ENCODE assay signal across 1 cellular context in genomic region chr7:1842321-1843221, GRCh38.
A peak's percentile ranks its signal among the peaks of the same experiment; 100 is the strongest.
TF ChIP-seq lines count a peak whose summit lies in the region.

No MANE protein-coding gene starts in this region.

TF ChIP-seq in HepG2, 621 proteins besides CTCF, POLR2A, EP300 and RAD21 (continued from another document and continues in another):
- no peak for TF ChIP-seq AFF4 (CRISPR knock-in tag; IDR thresholded peaks at IDR 0.05)
- no peak for TF ChIP-seq ZNF235 (CRISPR knock-in tag; IDR thresholded peaks at IDR 0.05; ENCODE audit: borderline replicate concordance)
- TF ChIP-seq CENPX (CRISPR knock-in tag; IDR thresholded peaks at IDR 0.05) = no peak
- no peak for TF ChIP-seq KLF16 (CRISPR knock-in tag; IDR thresholded peaks at IDR 0.05)
- TF ChIP-seq THAP8 (CRISPR knock-in tag; IDR thresholded peaks at IDR 0.05; ENCODE audit: borderline replicate concordance) = no peak
- no peak for TF ChIP-seq NFIB (CRISPR knock-in tag; IDR thresholded peaks at IDR 0.05; ENCODE audit: borderline replicate concordance)
- TF ChIP-seq ZNF274 (CRISPR knock-in tag; IDR thresholded peaks at IDR 0.05) = 0 out of 2 replicates have a peak, but pooled peaks have one; percentile 29
- TF ChIP-seq SIN3A (IDR thresholded peaks at IDR 0.05; ENCODE audit: borderline replicate concordance, low read depth, low read length) = no peak
- TF ChIP-seq ZKSCAN1 (IDR thresholded peaks at IDR 0.05; ENCODE audit: low read length) = no peak
- peak; percentile 41; the same call in 1 of the 2 replicates for TF ChIP-seq ZMYM3 (CRISPR knock-in tag; IDR thresholded peaks at IDR 0.05)
- TF ChIP-seq RFX5 (IDR thresholded peaks at IDR 0.05; ENCODE audit: low read depth, low read length) = no peak
- no peak for TF ChIP-seq ZNF232 (CRISPR knock-in tag; IDR thresholded peaks at IDR 0.05; ENCODE audit: borderline replicate concordance)
- no peak for TF ChIP-seq TOPORS (CRISPR knock-in tag; IDR thresholded peaks at IDR 0.05)
- TF ChIP-seq CC2D1A (CRISPR knock-in tag; IDR thresholded peaks at IDR 0.05) = no peak
- no peak for TF ChIP-seq FIP1L1 (IDR thresholded peaks at IDR 0.05; ENCODE audit: borderline replicate concordance, insufficient read depth, low read depth, low read length)
- no peak for TF ChIP-seq SIN3B (IDR thresholded peaks at IDR 0.05; ENCODE audit: low read length)
- peak; percentile 61; the same call in 1 of the 2 replicates for TF ChIP-seq HNF4G (IDR thresholded peaks at IDR 0.05; ENCODE audit: borderline replicate concordance, low read depth, low read length)
- peak; percentile 74; the same call in 1 of the 2 replicates for TF ChIP-seq HNF4G (CRISPR knock-in tag; IDR thresholded peaks at IDR 0.05; ENCODE audit: borderline replicate concordance, low read depth)
- peak; percentile 39; the same call in 1 of the 2 replicates for TF ChIP-seq KDM5B (CRISPR knock-in tag; IDR thresholded peaks at IDR 0.05; ENCODE audit: borderline replicate concordance)
- TF ChIP-seq ZNF256 (CRISPR knock-in tag; conservative IDR thresholded peaks at IDR 0.05) = no peak
- TF ChIP-seq NR3C1 (CRISPR knock-in tag; IDR thresholded peaks at IDR 0.05) = no peak
- no peak for TF ChIP-seq ZSCAN5A (CRISPR knock-in tag; IDR thresholded peaks at IDR 0.05; ENCODE audit: borderline replicate concordance)
- TF ChIP-seq EHMT2 (IDR thresholded peaks at IDR 0.05; ENCODE audit: borderline replicate concordance, low read depth, low read length) = no peak
- TF ChIP-seq NPAS2 (CRISPR knock-in tag; IDR thresholded peaks at IDR 0.05; ENCODE audit: borderline replicate concordance) = no peak
- peak; percentile 62; the same call in 1 of the 2 replicates for TF ChIP-seq ZNF772 (CRISPR knock-in tag; IDR thresholded peaks at IDR 0.05)
- no peak for TF ChIP-seq GTF3A (CRISPR knock-in tag; conservative IDR thresholded peaks at IDR 0.05)
- no peak for TF ChIP-seq ZNF513 (CRISPR knock-in tag; conservative IDR thresholded peaks at IDR 0.05)
- TF ChIP-seq ZSCAN12 (CRISPR knock-in tag; IDR thresholded peaks at IDR 0.05) = no peak
- TF ChIP-seq NFKB2 (CRISPR knock-in tag; IDR thresholded peaks at IDR 0.05; ENCODE audit: borderline replicate concordance) = no peak
- no peak for TF ChIP-seq ZZZ3 (CRISPR knock-in tag; IDR thresholded peaks at IDR 0.05; ENCODE audit: borderline replicate concordance)
- TF ChIP-seq MYPOP (CRISPR knock-in tag; IDR thresholded peaks at IDR 0.05) = no peak
- TF ChIP-seq ZNF75D (CRISPR knock-in tag; IDR thresholded peaks at IDR 0.05; ENCODE audit: borderline replicate concordance) = no peak
- TF ChIP-seq HDAC6 (IDR thresholded peaks at IDR 0.05; ENCODE audit: low read depth, low read length) = no peak
- TF ChIP-seq FUBP1 (CRISPR knock-in tag; IDR thresholded peaks at IDR 0.05; ENCODE audit: borderline replicate concordance) = no peak
- TF ChIP-seq TFDP1 (CRISPR knock-in tag; IDR thresholded peaks at IDR 0.05; ENCODE audit: borderline replicate concordance) = peak; percentile 74; the same call in 1 of the 2 replicates
- TF ChIP-seq ZNF296 (CRISPR knock-in tag; conservative IDR thresholded peaks at IDR 0.05) = no peak
- TF ChIP-seq DMAP1 (CRISPR knock-in tag; IDR thresholded peaks at IDR 0.05) = no peak
- no peak for TF ChIP-seq ZNF615 (CRISPR knock-in tag; IDR thresholded peaks at IDR 0.05; ENCODE audit: borderline replicate concordance)
- no peak for TF ChIP-seq HCFC1 (IDR thresholded peaks at IDR 0.05; ENCODE audit: low read depth, low read length)
- no peak for TF ChIP-seq THYN1 (CRISPR knock-in tag; IDR thresholded peaks at IDR 0.05; ENCODE audit: borderline replicate concordance, low read depth)
- TF ChIP-seq SKIL (CRISPR knock-in tag; IDR thresholded peaks at IDR 0.05; ENCODE audit: borderline replicate concordance) = no peak
- TF ChIP-seq HNRNPK (IDR thresholded peaks at IDR 0.05; ENCODE audit: low read depth, low read length, poor library complexity, severe bottlenecking) = no peak
- TF ChIP-seq LBX2 (CRISPR knock-in tag; IDR thresholded peaks at IDR 0.05; ENCODE audit: borderline replicate concordance) = no peak
- TF ChIP-seq ZNF382 (CRISPR knock-in tag; IDR thresholded peaks at IDR 0.05; ENCODE audit: borderline replicate concordance) = no peak
- TF ChIP-seq HNRNPH1 (optimal IDR thresholded peaks at IDR 0.05; ENCODE audit: low read depth, low read length) = no peak
- TF ChIP-seq ZNF282 (IDR thresholded peaks at IDR 0.05; ENCODE audit: partially characterized antibody) = no peak
- TF ChIP-seq ZNF34 (CRISPR knock-in tag; IDR thresholded peaks at IDR 0.05; ENCODE audit: borderline replicate concordance) = no peak
- TF ChIP-seq ZNF775 (CRISPR knock-in tag; IDR thresholded peaks at IDR 0.05; ENCODE audit: borderline replicate concordance) = no peak
- no peak for TF ChIP-seq PRDM4 (CRISPR knock-in tag; IDR thresholded peaks at IDR 0.05; ENCODE audit: borderline replicate concordance)
- TF ChIP-seq ZNF350 (CRISPR knock-in tag; IDR thresholded peaks at IDR 0.05; ENCODE audit: borderline replicate concordance, low read depth) = no peak; the same call in 1 of the 2 replicates
- no peak for TF ChIP-seq SRSF1 (optimal IDR thresholded peaks at IDR 0.05; ENCODE audit: low read depth, low read length)
